ENCODE assay signal across 9 cellular contexts in the genomic region with DNA sequence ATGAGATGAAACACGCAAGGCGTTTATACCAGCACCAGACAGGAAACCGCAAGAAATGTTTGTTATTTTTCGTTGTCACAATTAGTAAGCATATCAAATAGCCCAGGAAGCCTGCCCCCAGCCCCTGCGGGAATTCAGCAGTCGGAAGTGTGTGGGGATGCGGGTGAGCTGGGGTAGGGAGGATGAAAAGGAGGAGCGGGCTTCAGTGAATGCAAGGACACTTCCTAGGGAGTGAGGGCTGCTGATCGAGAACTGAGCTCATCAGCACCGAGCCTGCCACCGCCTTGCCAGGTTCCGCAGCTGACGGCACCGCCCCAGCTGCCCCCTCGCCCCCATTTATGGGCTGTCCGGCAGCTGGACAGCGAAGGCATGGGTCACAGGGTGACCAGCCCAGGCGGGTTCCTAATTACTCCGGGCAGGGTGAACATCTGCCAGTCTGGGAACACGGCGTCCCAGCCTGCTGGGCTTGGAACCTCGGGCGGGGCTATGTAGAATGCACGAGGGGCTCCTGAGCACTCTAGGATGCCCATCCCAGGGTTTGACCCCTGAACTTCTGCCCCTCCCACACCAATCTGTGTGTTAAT. TPM values are rescaled to one million over a fixed set of nuclear protein-coding genes. Genes with fewer than 3 reads are reported as not detected.
DNase-seq lines count a peak whose midpoint lies in the region; ATAC-seq and TF ChIP-seq lines count a peak whose summit lies in the region.
"Had no signal": no experiment of that assay in that cellular context is flagged by ENCODE, and none has a peak within 500 bp of the region (broad histone marks: within the 10 kb centered on the region; RNA-seq: fewer than 3 reads in every experiment).

No MANE protein-coding gene starts in this region.

- H3K27me3 ChIP-seq in AG04450 (ENCODE audit: control insufficient read depth, insufficient read depth, low read length): peaks cover 12% of the 10 kb centered on the region
- peaks cover 40% of the 10 kb centered on the region for H3K27me3 ChIP-seq in SK-N-SH (ENCODE audit: insufficient read depth)
- peaks cover 30% of the 10 kb centered on the region for H3K27me3 ChIP-seq in foreskin keratinocyte

- no peaks in the 10 kb centered on the region for H3K9me2 ChIP-seq in SK-N-SH

- H3K4me1 ChIP-seq in SK-N-SH (ENCODE audit: control insufficient read depth in 1 of 2, insufficient read depth in 2 of 2, low read depth in 1 of 2, low read length in 1 of 2): peaks cover 0 to 8% of the 10 kb centered on the region in 2 experiments
- peaks cover 12% of the 10 kb centered on the region for H3K4me1 ChIP-seq in foreskin keratinocyte

- no peak for TF ChIP-seq EP300 in SK-N-SH (IDR thresholded peaks at IDR 0.05; ENCODE audit: borderline replicate concordance in 1 of 2, low read depth in 1 of 2, low read length in 1 of 2)

- in situ Hi-C loops in G401 (cut with HindIII; ENCODE audit: low sequenced_read_pairs): no loop called here

- peak overlapping the region; percentile 11 for H3K27ac ChIP-seq in AG04450 (ENCODE audit: low read depth, low read length)
- no peak overlapping the region for H3K27ac ChIP-seq in SK-N-SH (ENCODE audit: low read depth in 2 of 2, low read length in 1 of 2)
- H3K27ac ChIP-seq in foreskin keratinocyte: no peak overlapping the region

- 0 out of 2 replicates have a peak overlapping the region, but pooled peaks have one; percentile 38 for H2AFZ ChIP-seq in SK-N-SH (ENCODE audit: low read depth)

- CTCF ChIA-PET in AG04450 (lab: Charles Lee): interaction anchor here (0.6 to 2.2 kb wide), 2 partner anchors 10 to 97 kb away, joined by 3 to 11 read pairs; no protein-coding TSS in a partner anchor
- CTCF ChIA-PET in SK-N-SH (lab: Yijun Ruan, JAX): interaction anchor here (0.6 to 23.9 kb wide), 5 partner anchors 11 to 1310 kb away, joined by 3 to 273 read pairs (median 3); no protein-coding TSS in a partner anchor

- ATAC-seq in foreskin keratinocyte (peak; percentile 6), GM19463 (IDR thresholded peaks at IDR 0.05; ENCODE audit: unreplicated experiment) (no peak)

- DNase-seq in AG04450 (ENCODE audit: low read depth, low spot score) (no peak), H4 (ENCODE audit: low spot score) (peak; percentile 51), SK-N-SH (peak; percentile 54), foreskin keratinocyte (peak in 1 of 2 donors; percentile 29), iPS-NIHi11 (ENCODE audit: low spot score) (no peak), G401 (ENCODE audit: low spot score) (no peak)
- DNase-seq in effector CD8-positive, alpha-beta T cell (lab: John Stamatoyannopoulos, UW): no peak
- DNase-seq: activated gamma-delta T cell had no signal

- TF ChIP-seq CTCF in AG04450 (IDR thresholded peaks at IDR 0.05; ENCODE audit: low read depth, low read length): no peak
- no peak for TF ChIP-seq CTCF in SK-N-SH (IDR thresholded peaks at IDR 0.05)
- no peak for TF ChIP-seq CTCF in foreskin keratinocyte (conservative IDR thresholded peaks at IDR 0.05)

- peak overlapping the region; percentile 45; the same call in 1 of the 2 replicates for H3K4me2 ChIP-seq in SK-N-SH

- TF ChIP-seq RAD21 in SK-N-SH (IDR thresholded peaks at IDR 0.05; ENCODE audit: low read length): no peak

- 19% methylated on average over 11 of the region's 24 CpGs for WGBS in SK-N-SH (ENCODE audit: low lambda C conversion rate)

- H3K36me3 ChIP-seq in SK-N-SH (replicated peaks in 1 of 2; ENCODE audit: control insufficient read depth in 1 of 2, insufficient read depth in 2 of 2, low read length in 1 of 2): peaks cover 0 to 15% of the 10 kb centered on the region in 2 experiments

- H3K79me2 ChIP-seq in SK-N-SH (ENCODE audit: insufficient read depth): no peaks in the 10 kb centered on the region

- H4K20me1 ChIP-seq in SK-N-SH (ENCODE audit: insufficient read depth): no peaks in the 10 kb centered on the region

- H3K4me3 ChIP-seq in AG04450 (ENCODE audit: low read depth, low read length) (no peak overlapping the region), SK-N-SH (ENCODE audit: low read depth in 2 of 2, low read length in 1 of 2) (no peak overlapping the region; a peak in 1 of 4 replicates)

- H3K9ac ChIP-seq in SK-N-SH: no peak overlapping the region

- no peaks in the 10 kb centered on the region for H3F3A ChIP-seq in SK-N-SH (replicated peaks; ENCODE audit: insufficient read depth)

- POLR2A ChIA-PET in AG04450 (lab: Yijun Ruan, JAX) (no interaction called here), SK-N-SH (lab: Yijun Ruan, JAX) (interaction anchor here (0.6 to 1.6 kb wide), 3 partner anchors 13 to 43 kb away, joined by 3 to 5 read pairs (median 3); a partner anchor contains a TSS)

- H3K9me3 ChIP-seq in AG04450 (ENCODE audit: control insufficient read depth, insufficient read depth, low read length) (peaks cover 13% of the 10 kb centered on the region), SK-N-SH (no peaks in the 10 kb centered on the region)

TF ChIP-seq in SK-N-SH, 30 proteins besides CTCF, POLR2A, EP300 and RAD21:
- no peak for TF ChIP-seq YY1 (IDR thresholded peaks at IDR 0.05; ENCODE audit: low read depth)

RNA-seq across cellular contexts. Expression of a gene that starts 1.6 kb away (rescaled TPM):
- not detected in 2 replicates for polyA plus RNA-seq in AG04450 (2011; rRNA removed)
- not detected in 2 replicates for polyA minus RNA-seq in AG04450 (2011; rRNA and poly(A)+ RNA removed)
- total RNA-seq in H4 (2014; rRNA removed; shearing (Covaris generic)): 0.06 TPM in 1 of 2 replicates, not detected in the other
- not detected in 2 replicates for polyA plus RNA-seq in SK-N-SH (2012; rRNA removed)
- not detected in 2 replicates for polyA plus RNA-seq in SK-N-SH (2012; cell fraction: cytosol; rRNA removed)
- polyA plus RNA-seq in SK-N-SH (2012; cell fraction: nucleus; rRNA removed): 0.04 and 0.08 TPM in 2 replicates
- total RNA-seq in foreskin keratinocyte: not detected in 2 replicates
- not detected in 2 replicates for polyA plus RNA-seq in foreskin keratinocyte
- not detected in 2 replicates for total RNA-seq in G401 (2014; rRNA removed; shearing (Covaris generic))

RNA-seq across cellular contexts. Expression of a gene that starts 12.7 kb away (rescaled TPM):
- 114 and 129 TPM in 2 replicates for polyA plus RNA-seq in AG04450 (2011; rRNA removed)
- polyA minus RNA-seq in AG04450 (2011; rRNA and poly(A)+ RNA removed): 59.1 and 81.4 TPM in 2 replicates
- total RNA-seq in H4 (2014; rRNA removed; shearing (Covaris generic)): 85.4 and 94.4 TPM in 2 replicates
- 250 and 264 TPM in 2 replicates for polyA plus RNA-seq in SK-N-SH (2012; rRNA removed)
- 152 and 185 TPM in 2 replicates for polyA plus RNA-seq in SK-N-SH (2012; cell fraction: cytosol; rRNA removed)
- polyA plus RNA-seq in SK-N-SH (2012; cell fraction: nucleus; rRNA removed): 160 and 186 TPM in 2 replicates
- 86.7 and 95.7 TPM in 2 replicates for total RNA-seq in foreskin keratinocyte
- 139 and 141 TPM in 2 replicates for polyA plus RNA-seq in foreskin keratinocyte
- 232 and 263 TPM in 2 replicates for total RNA-seq in G401 (2014; rRNA removed; shearing (Covaris generic))

RNA-seq across cellular contexts. Expression of a gene that starts 15.5 kb away (rescaled TPM):
- polyA plus RNA-seq in AG04450 (2011; rRNA removed) (147 and 161 TPM in 2 replicates), SK-N-SH (2012; rRNA removed) (294 and 466 TPM in 2 replicates), foreskin keratinocyte (269 and 283 TPM in 2 replicates)
- 42.2 and 48.6 TPM in 2 replicates for polyA minus RNA-seq in AG04450 (2011; rRNA and poly(A)+ RNA removed)
- 238 and 271 TPM in 2 replicates for total RNA-seq in H4 (2014; rRNA removed; shearing (Covaris generic))
- 332 and 379 TPM in 2 replicates for polyA plus RNA-seq in SK-N-SH (2012; cell fraction: cytosol; rRNA removed)
- 273 and 386 TPM in 2 replicates for polyA plus RNA-seq in SK-N-SH (2012; cell fraction: nucleus; rRNA removed)
- total RNA-seq in foreskin keratinocyte: 195 and 196 TPM in 2 replicates
- total RNA-seq in G401 (2014; rRNA removed; shearing (Covaris generic)): 621 and 678 TPM in 2 replicates

RNA-seq across cellular contexts. Expression of a gene that starts 25.3 kb away (rescaled TPM):
- 5.5 and 6.4 TPM in 2 replicates for polyA plus RNA-seq in AG04450 (2011; rRNA removed)
- polyA minus RNA-seq in AG04450 (2011; rRNA and poly(A)+ RNA removed): 4.7 and 5.7 TPM in 2 replicates
- total RNA-seq in H4 (2014; rRNA removed; shearing (Covaris generic)): 8.6 and 13.0 TPM in 2 replicates
- polyA plus RNA-seq in SK-N-SH (2012; rRNA removed): 23.9 and 33.0 TPM in 2 replicates
- 11.7 and 19.1 TPM in 2 replicates for polyA plus RNA-seq in SK-N-SH (2012; cell fraction: cytosol; rRNA removed)
- 154 and 162 TPM in 2 replicates for polyA plus RNA-seq in SK-N-SH (2012; cell fraction: nucleus; rRNA removed)
- total RNA-seq in foreskin keratinocyte: 34.5 and 35.9 TPM in 2 replicates
- 32.9 and 35.5 TPM in 2 replicates for polyA plus RNA-seq in foreskin keratinocyte
- total RNA-seq in G401 (2014; rRNA removed; shearing (Covaris generic)): 19.4 and 20.2 TPM in 2 replicates

RNA-seq across cellular contexts. Expression of a gene that starts 26.3 kb away (rescaled TPM):
- 47.3 and 58.8 TPM in 2 replicates for polyA plus RNA-seq in AG04450 (2011; rRNA removed)
- polyA minus RNA-seq in AG04450 (2011; rRNA and poly(A)+ RNA removed): 187 and 198 TPM in 2 replicates
- total RNA-seq in H4 (2014; rRNA removed; shearing (Covaris generic)): 30.1 and 33.0 TPM in 2 replicates
- polyA plus RNA-seq in SK-N-SH (2012; rRNA removed): 82.4 and 112 TPM in 2 replicates
- polyA plus RNA-seq in SK-N-SH (2012; cell fraction: cytosol; rRNA removed): 27.4 and 45.1 TPM in 2 replicates
- 370 and 507 TPM in 2 replicates for polyA plus RNA-seq in SK-N-SH (2012; cell fraction: nucleus; rRNA removed)
- total RNA-seq in foreskin keratinocyte: 60.4 and 61.2 TPM in 2 replicates
- 20.8 and 26.1 TPM in 2 replicates for polyA plus RNA-seq in foreskin keratinocyte
- 43.9 and 63.1 TPM in 2 replicates for total RNA-seq in G401 (2014; rRNA removed; shearing (Covaris generic))

Comparison
In these comparisons a context has a peak if more than half of its experiments do, and no peak if none do; other contexts are left out.
1. DNase-seq: peak in H4 (single experiment) and SK-N-SH (single experiment); none in AG04450 (single experiment), iPS-NIHi11 (single experiment), G401 (single experiment) and effector CD8-positive, alpha-beta T cell (single experiment).